ENCODE assay signal across 8 cellular contexts in genomic region chr18:70422061-70422965, GRCh38.
DNase-seq lines count a peak whose midpoint lies in the region; ATAC-seq and TF ChIP-seq lines count a peak whose summit lies in the region.

No MANE protein-coding gene starts in this region.

- H3K36me3 ChIP-seq in PC-3 (ENCODE audit: low read depth, low read length) = no peaks in the 10 kb centered on the region
- no peaks in the 10 kb centered on the region for H3K36me3 ChIP-seq in muscle layer of duodenum (ENCODE audit: control insufficient read depth in 1 of 2, insufficient read depth in 2 of 2, low read length in 2 of 2)
- no peaks in the 10 kb centered on the region for H3K36me3 ChIP-seq in OCI-LY7 (ENCODE audit: insufficient read depth, low read length)

- H3K9me2 ChIP-seq in PC-3 (replicated peaks; ENCODE audit: low read length) (no peaks in the 10 kb centered on the region), OCI-LY7 (ENCODE audit: insufficient read depth, low read length) (no peaks in the 10 kb centered on the region)

- H3K79me2 ChIP-seq in PC-3 (ENCODE audit: low read length) (no peaks in the 10 kb centered on the region), OCI-LY7 (ENCODE audit: insufficient read depth, low read depth, low read length) (no peaks in the 10 kb centered on the region)

- H3K27ac ChIP-seq in PC-3 (ENCODE audit: low read length) (peak overlapping the region; percentile 98), muscle layer of duodenum (ENCODE audit: low read length) (peak overlapping the region; percentile 48), OCI-LY7 (ENCODE audit: low read depth, low read length, poor library complexity, severe bottlenecking) (no peak overlapping the region)

- H3K4me1 Mint-ChIP-seq in HFFc6 (ENCODE audit: low read depth) = peaks cover 89% of the 10 kb centered on the region

- 0 out of 2 replicates have a peak, but pooled peaks cover 5% of the 10 kb centered on the region for H3K9me3 Mint-ChIP-seq in HFFc6

- H3K27ac Mint-ChIP-seq in HFFc6 = peak overlapping the region; percentile 97

- DNase-seq in HFFc6 (peak; percentile 91), PC-3 (peak; percentile 90), epithelial cell of esophagus (ENCODE audit: low read depth) (peak; percentile 86), NCI-H748 treated with DMSO at 0.1 percent for 48 hours (lab: John Stamatoyannopoulos, UW) (no peak), OCI-LY7 (ENCODE audit: low spot score) (no peak)

- H3K9me3 ChIP-seq in PC-3 (ENCODE audit: low read length) (no peaks in the 10 kb centered on the region), muscle layer of duodenum (ENCODE audit: control insufficient read depth in 1 of 2, low read length in 2 of 2) (no peaks in the 10 kb centered on the region), OCI-LY7 (ENCODE audit: low read length) (no peaks in the 10 kb centered on the region)

- peak overlapping the region; percentile 75 for H3K9ac ChIP-seq in PC-3 (ENCODE audit: low read length)

- H3K4me3 ChIP-seq in PC-3 (ENCODE audit: low read length) = peak overlapping the region; percentile 49; the same call in 1 of the 2 replicates
- no peak overlapping the region for H3K4me3 ChIP-seq in epithelial cell of esophagus (ENCODE audit: low read length)
- H3K4me3 ChIP-seq in muscle layer of duodenum (ENCODE audit: low read depth in 1 of 2, low read length in 2 of 2) = no peak overlapping the region
- no peak overlapping the region for H3K4me3 ChIP-seq in OCI-LY7 (ENCODE audit: low read depth, low read length, poor library complexity, severe bottlenecking)

- CTCF ChIA-PET in PC-3 (lab: Charles Lee) (interaction anchor here (0.6 to 2.0 kb wide), 6 partner anchors 11 to 227 kb away, joined by 3 to 17 read pairs (median 5); no protein-coding TSS in a partner anchor), OCI-LY7 (lab: Charles Lee; ENCODE audit: unreplicated experiment) (no interaction called here)

- ATAC-seq in PC-3 (peak; percentile 74), HG03097 (IDR thresholded peaks at IDR 0.05; ENCODE audit: low FRiP score, unreplicated experiment) (no peak), HG03460 (IDR thresholded peaks at IDR 0.05; ENCODE audit: unreplicated experiment) (no peak)

- intact Hi-C loops in PC-3 (cut with micrococcal nuclease) = loop anchor here (1.0 to 2.0 kb wide), 4 partner anchors 38 to 180 kb away; no protein-coding TSS in a partner anchor
- intact Hi-C loops in OCI-LY7 (cut with micrococcal nuclease; ENCODE audit: unreplicated experiment) = no loop called here

- no peak overlapping the region for H2AFZ ChIP-seq in PC-3 (ENCODE audit: low read length)
- H2AFZ ChIP-seq in OCI-LY7 (ENCODE audit: low read length) = no peak overlapping the region

- POLR2A ChIA-PET in PC-3 (lab: Charles Lee; ENCODE audit: unreplicated experiment) = interaction anchor here (0.6 to 0.8 kb wide), 4 partner anchors 14 to 994 kb away, joined by 3 to 8 read pairs (median 5); no protein-coding TSS in a partner anchor
- POLR2A ChIA-PET in OCI-LY7 (lab: Charles Lee) = no interaction called here

- peaks cover 1% of the 10 kb centered on the region for H3K27me3 Mint-ChIP-seq in HFFc6 (ENCODE audit: insufficient read depth)

- H3F3A ChIP-seq in PC-3 (ENCODE audit: low read length, unreplicated experiment) = peaks cover 4% of the 10 kb centered on the region

- BruUV-seq in PC-3 (replicated peaks; lab: Mats Ljungman, UMichigan) (no TSS peak), OCI-LY7 (replicated peaks; lab: Mats Ljungman, UMichigan) (no TSS peak)

- no peaks in the 10 kb centered on the region for H3K36me3 Mint-ChIP-seq in HFFc6 (ENCODE audit: low read depth)

- H3K27me3 ChIP-seq in PC-3 (ENCODE audit: low read length) = no peaks in the 10 kb centered on the region
- H3K27me3 ChIP-seq in muscle layer of duodenum (ENCODE audit: low read depth, low read length) = no peaks in the 10 kb centered on the region

- H4K20me1 ChIP-seq in PC-3 (ENCODE audit: low read length) (no peaks in the 10 kb centered on the region), OCI-LY7 (ENCODE audit: insufficient read depth, low read length) (no peaks in the 10 kb centered on the region)

- peak overlapping the region; percentile 87 for H3K4me3 Mint-ChIP-seq in HFFc6

- H3K4me1 ChIP-seq in PC-3 (ENCODE audit: insufficient read depth, low read length) (peaks cover 57% of the 10 kb centered on the region), muscle layer of duodenum (ENCODE audit: control insufficient read depth in 1 of 2, insufficient read depth in 2 of 2, low read length in 2 of 2) (peaks cover 7 to 10% of the 10 kb centered on the region in 2 donors), OCI-LY7 (ENCODE audit: insufficient read depth, low read length, poor library complexity, severe bottlenecking) (no peaks in the 10 kb centered on the region)

- TF ChIP-seq CTCF in HFFc6 (IDR thresholded peaks at IDR 0.05) (no peak), PC-3 (conservative IDR thresholded peaks at IDR 0.05; ENCODE audit: low read depth, low read length) (no peak), epithelial cell of esophagus (IDR thresholded peaks at IDR 0.05; ENCODE audit: insufficient read depth, low read depth, low read length, missing control alignments) (no peak), OCI-LY7 (conservative IDR thresholded peaks at IDR 0.05; ENCODE audit: low read length) (no peak)

- peak overlapping the region; percentile 74 for H3K4me2 ChIP-seq in PC-3 (ENCODE audit: low read length)
- no peak overlapping the region for H3K4me2 ChIP-seq in OCI-LY7 (ENCODE audit: low read length)

Comparison
In these comparisons a context has a peak if more than half of its experiments do, and no peak if none do; other contexts are left out.
1. DNase-seq: peak in HFFc6 (single experiment), PC-3 (single experiment) and epithelial cell of esophagus (single experiment); none in NCI-H748 treated with DMSO at 0.1 percent for 48 hours (single experiment) and OCI-LY7 (single experiment).